Comparison of ENCODE assay signal across 15 cellular contexts in the genomic region with DNA sequence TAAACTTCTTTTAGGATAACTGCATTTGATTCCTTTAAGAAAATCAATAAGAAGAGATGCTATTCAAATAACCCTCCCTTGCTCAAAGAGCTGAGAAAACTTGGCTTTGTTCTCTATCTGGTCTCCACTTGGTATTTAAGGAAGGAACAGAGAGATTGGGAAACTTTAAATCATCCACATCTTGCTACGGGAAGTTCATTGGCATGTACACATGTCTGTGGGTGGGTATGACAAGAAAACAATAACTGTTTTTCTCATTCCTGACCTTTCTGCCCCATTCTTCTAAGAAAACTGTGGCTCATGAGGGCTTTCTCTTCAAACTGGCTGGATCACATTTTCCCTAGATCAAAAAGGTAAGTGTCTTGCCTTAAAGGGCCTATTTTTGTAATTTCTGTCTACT. TPM values are rescaled to one million over a fixed set of nuclear protein-coding genes. Genes with fewer than 3 reads are reported as not detected.
DNase-seq lines count a peak whose midpoint lies in the region; ATAC-seq, FAIRE-seq and TF ChIP-seq lines count a peak whose summit lies in the region.
"Had no signal": no experiment of that assay in that cellular context is flagged by ENCODE, and none has a peak within 500 bp of the region (broad histone marks: within the 10 kb centered on the region; RNA-seq: fewer than 3 reads in every experiment).

No MANE protein-coding gene starts in this region.

- DNase-seq in SIG-M5 treated with dmso at 0.1 percent for 504 hours (lab: John Stamatoyannopoulos, UW; ENCODE audit: unreplicated experiment): peak; percentile 22
- DNase-seq in SIG-M5 (lab: John Stamatoyannopoulos, UW): no peak
- peak; percentile 63 for DNase-seq in MV-4-11 (lab: John Stamatoyannopoulos, UW)
- peak; percentile 13 for DNase-seq in cerebellar cortex (ENCODE audit: low spot score)
- DNase-seq in pancreas: no peak
- DNase-seq in NCI-H345 (lab: John Stamatoyannopoulos, UW): no peak
- no peak for DNase-seq in NK-92 treated with Interleukin-12 subunit alpha and Interleukin-12 subunit beta, amount 100 ng/mL, for 24 hours (lab: John Stamatoyannopoulos, UW)
- DNase-seq: 8988T; activated CD8-positive, alpha-beta memory T cell treated with anti-CD3 and anti-CD28 coated beads for 24 hours; dorsolateral prefrontal cortex; kidney glomerular epithelial cell; PC-9 had no signal

- FAIRE-seq in pancreas (lab: Jason Lieb, UNC): no peak
- FAIRE-seq: GM12878 had no signal

- 30 to 34% methylated on average over 1 of the region's 1 CpG for WGBS in pancreas, 2 donors

- H3K36me3 ChIP-seq in pancreas: no peaks in the 10 kb centered on the region

- no peak for TF ChIP-seq CTCF in pancreas (IDR thresholded peaks at IDR 0.05)

- no peaks in the 10 kb centered on the region for H3K9me3 ChIP-seq in pancreas

- no peaks in the 10 kb centered on the region for H3K27me3 ChIP-seq in pancreas
- H3K27me3 ChIP-seq: dorsolateral prefrontal cortex had no signal

- ATAC-seq in pancreas (no peak), GM21367 (IDR thresholded peaks at IDR 0.05; ENCODE audit: unreplicated experiment) (no peak)
- ATAC-seq: GM12878 had no signal

- intact Hi-C loops in pancreas (cut with DNase I): no loop called here

- no peak overlapping the region for H3K4me3 ChIP-seq in pancreas
- H3K4me3 ChIP-seq: dorsolateral prefrontal cortex, GM12878, PC-9, smooth muscle cell had no signal

- H3K27ac ChIP-seq in pancreas: peak overlapping the region in 3 of 4 donors; percentile 8 to 42 (median 13)
- H3K27ac ChIP-seq: PC-9 had no signal

- H3K4me1 ChIP-seq in pancreas: peaks cover 12 to 49% (median 37%) of the 10 kb centered on the region in 3 donors

RNA-seq across cellular contexts. Expression of gene SEL1L3, which starts 6.0 kb away (rescaled TPM):
- total RNA-seq in pancreas: 10 to 100 TPM; 31.4 to 76.7 (median 41.0) TPM
- 10 to 100 TPM; 18.4 to 43.2 TPM for polyA plus RNA-seq in pancreas

RNA-seq across cellular contexts. Expression of gene SMIM20, which starts 57.3 kb away (rescaled TPM):
- total RNA-seq in pancreas: 10 to 100 TPM; 11.7 to 20.7 (median 17.8) TPM
- 10 to 100 TPM; 25.0 to 37.4 TPM for polyA plus RNA-seq in pancreas

Comparison
In these comparisons a context has a peak if more than half of its experiments do, and no peak if none do; other contexts are left out.
1. DNase-seq: peak in SIG-M5 treated with dmso at 0.1 percent for 504 hours (single experiment), MV-4-11 (single experiment) and cerebellar cortex (single experiment); none in SIG-M5 (single experiment), pancreas (0 of 6), NCI-H345 (single experiment) and NK-92 treated with Interleukin-12 subunit alpha and Interleukin-12 subunit beta, amount 100 ng/mL, for 24 hours (single experiment).